Comparison of ENCODE assay signal across 8 cellular contexts in genomic region chr2:46294185-46294836, GRCh38. TPM values are rescaled to one million over a fixed set of nuclear protein-coding genes. Genes with fewer than 3 reads are reported as not detected.
DNase-seq lines count a peak whose midpoint lies in the region; ATAC-seq and TF ChIP-seq lines count a peak whose summit lies in the region.

No MANE protein-coding gene starts in this region.

- H3K9me3 Mint-ChIP-seq in type B pancreatic cell = no peaks in the 10 kb centered on the region

- peak in 8 of 9 donors; percentile 14 to 65 (median 46) for TF ChIP-seq CTCF in heart right ventricle (IDR thresholded peaks at IDR 0.05)
- peak; percentile 50 for TF ChIP-seq CTCF in epithelial cell of proximal tubule (conservative IDR thresholded peaks at IDR 0.05; ENCODE audit: low read depth, low read length)
- TF ChIP-seq CTCF in type B pancreatic cell (conservative IDR thresholded peaks at IDR 0.05) = peak; percentile 39

- H3K27me3 ChIP-seq in heart right ventricle = peaks cover 0 to 10% (median 0%) of the 10 kb centered on the region in 7 donors

- intact Hi-C loops in heart right ventricle (cut with DNase I) (loop anchor here in 5 of 10 donors (2.0 to 10.0 kb wide), 5 partner anchors 16 to 232 kb away; no protein-coding TSS in a partner anchor), cardiac septum (cut with DNase I) (loop anchor here (10.0 kb wide), 1 partner anchor 200 kb away; no protein-coding TSS in a partner anchor), sciatic nerve (cut with DNase I) (no loop called here)

- WGBS in heart right ventricle, 2 donors = 57 to 58% methylated on average over 7 of the region's 7 CpGs

- H3K9me3 ChIP-seq in heart right ventricle = no peaks in the 10 kb centered on the region

- no peak overlapping the region for H3K27ac Mint-ChIP-seq in type B pancreatic cell

- H3K36me3 ChIP-seq in heart right ventricle = no peaks in the 10 kb centered on the region

- peaks cover 0 to 24% (median 3%) of the 10 kb centered on the region in 9 donors for H3K4me1 ChIP-seq in heart right ventricle

- no peak for ATAC-seq in heart right ventricle
- no peak for ATAC-seq in GM21529 (IDR thresholded peaks at IDR 0.05; ENCODE audit: unreplicated experiment)
- ATAC-seq in sciatic nerve = no peak

- H3K4me1 Mint-ChIP-seq in type B pancreatic cell (ENCODE audit: unreplicated experiment) = no peaks in the 10 kb centered on the region

- DNase-seq in heart right ventricle (no peak), cardiac septum (ENCODE audit: low spot score) (no peak), RPMI7951 (ENCODE audit: low read depth) (peak; percentile 35), epithelial cell of proximal tubule (ENCODE audit: low read depth) (no peak), type B pancreatic cell (ENCODE audit: extremely low spot score, unreplicated experiment) (no peak), sciatic nerve (ENCODE audit: low spot score) (no peak)
- DNase-seq in central memory CD4-positive, alpha-beta T cell = no peak

- H3K4me3 Mint-ChIP-seq in type B pancreatic cell = peak overlapping the region; percentile 28

- peak overlapping the region in 1 of 10 donors; percentile 10 for H3K27ac ChIP-seq in heart right ventricle

- peaks cover 70% of the 10 kb centered on the region for H3K27me3 Mint-ChIP-seq in type B pancreatic cell

- no peak overlapping the region for H3K4me3 ChIP-seq in heart right ventricle
- no peak overlapping the region for H3K4me3 ChIP-seq in epithelial cell of proximal tubule (ENCODE audit: low read depth, low read length)

- no peaks in the 10 kb centered on the region for H3K36me3 Mint-ChIP-seq in type B pancreatic cell

RNA-seq across cellular contexts. Expression of gene EPAS1, which starts 2.9 kb away (rescaled TPM):
- total RNA-seq in heart right ventricle (100 to 1,000 TPM; 176 to 415 (median 210) TPM), cardiac septum (139 TPM), epithelial cell of proximal tubule (33.8 and 75.7 TPM in 2 replicates), type B pancreatic cell (ENCODE audit: low replicate concordance) (59.8 and 362 TPM in 2 replicates), sciatic nerve (270 TPM)
- polyA plus RNA-seq in heart right ventricle = 100 to 1,000 TPM; 112 to 119 TPM
- total RNA-seq in RPMI7951 (2014; rRNA removed; shearing (Covaris generic)) = 12.3 and 18.5 TPM in 2 replicates
